ENCODE assay signal across 12 cellular contexts in genomic region chr14:91985008-91985407, GRCh38. TPM values are rescaled to one million over a fixed set of nuclear protein-coding genes. Genes with fewer than 3 reads are reported as not detected.
DNase-seq lines count a peak whose midpoint lies in the region; ATAC-seq and TF ChIP-seq lines count a peak whose summit lies in the region.
"Had no signal": no experiment of that assay in that cellular context is flagged by ENCODE, and none has a peak within 500 bp of the region (broad histone marks: within the 10 kb centered on the region; RNA-seq: fewer than 3 reads in every experiment).

No MANE protein-coding gene starts in this region.

- no peaks in the 10 kb centered on the region for H4K20me1 ChIP-seq in SK-N-SH (ENCODE audit: insufficient read depth)
- peaks cover under 1% of the 10 kb centered on the region for H4K20me1 ChIP-seq in osteoblast (ENCODE audit: insufficient read depth, low read length)

- TF ChIP-seq POLR2A in Peyer's patch (IDR thresholded peaks at IDR 0.05), result no peak

- peaks cover 38 to 40% of the 10 kb centered on the region in 2 experiments for H3K36me3 ChIP-seq in SK-N-SH (replicated peaks in 1 of 2; ENCODE audit: control insufficient read depth in 1 of 2, insufficient read depth in 2 of 2, low read length in 1 of 2)
- H3K36me3 ChIP-seq in osteoblast (ENCODE audit: insufficient read depth, low read length), result peaks cover 22% of the 10 kb centered on the region
- peaks cover 0 to 34% (median 0%) of the 10 kb centered on the region in 3 donors for H3K36me3 ChIP-seq in Peyer's patch

- H3K4me3 ChIP-seq in SK-N-SH (ENCODE audit: low read depth in 2 of 2, low read length in 1 of 2) (0 out of 4 replicates have a peak overlapping the region, but pooled peaks of 1 of the 2 experiments have one; percentile 3), osteoblast (ENCODE audit: insufficient read depth, low read length) (no peak overlapping the region), Peyer's patch (no peak overlapping the region)
- H3K4me3 ChIP-seq: gastrocnemius medialis had no signal

- ATAC-seq in GM19455 (IDR thresholded peaks at IDR 0.05; ENCODE audit: unreplicated experiment), result no peak
- ATAC-seq in Right ventricle myocardium superior (ENCODE audit: poor library complexity), result no peak
- ATAC-seq: gastrocnemius medialis had no signal

- H3K9me2 ChIP-seq in SK-N-SH, result no peaks in the 10 kb centered on the region

- H3K79me2 ChIP-seq in SK-N-SH (ENCODE audit: insufficient read depth), result peaks cover 21% of the 10 kb centered on the region; the same call in 1 of the 2 replicates
- H3K79me2 ChIP-seq in osteoblast (ENCODE audit: insufficient read depth, low read length), result peaks cover 11% of the 10 kb centered on the region

- H2AFZ ChIP-seq in SK-N-SH (ENCODE audit: low read depth) (no peak overlapping the region), osteoblast (ENCODE audit: low read length) (no peak overlapping the region)

- no peaks in the 10 kb centered on the region for H3K27me3 ChIP-seq in SK-N-SH (ENCODE audit: insufficient read depth)
- H3K27me3 ChIP-seq in osteoblast (ENCODE audit: insufficient read depth, low read length), result no peaks in the 10 kb centered on the region
- H3K27me3 ChIP-seq in Peyer's patch, result no peaks in the 10 kb centered on the region
- H3K27me3 ChIP-seq: gastrocnemius medialis had no signal

- peak; percentile 34 to 91; a peak in 3 of 4 replicates for TF ChIP-seq EP300 in SK-N-SH (IDR thresholded peaks at IDR 0.05; ENCODE audit: borderline replicate concordance in 1 of 2, low read depth in 1 of 2, low read length in 1 of 2)

- H3K9me3 ChIP-seq in SK-N-SH (no peaks in the 10 kb centered on the region), osteoblast (ENCODE audit: low read depth, low read length) (no peaks in the 10 kb centered on the region), Peyer's patch (no peaks in the 10 kb centered on the region)
- H3K9me3 ChIP-seq: gastrocnemius medialis had no signal

- H3K27ac ChIP-seq in SK-N-SH (ENCODE audit: low read depth in 2 of 2, low read length in 1 of 2) (peak overlapping the region; percentile 90 to 91; a peak in 3 of 4 replicates), osteoblast (ENCODE audit: low read depth, low read length) (peak overlapping the region; percentile 44), Peyer's patch (no peak overlapping the region)

- POLR2A ChIA-PET in SK-N-SH (lab: Yijun Ruan, JAX), result no interaction called here

- WGBS in SK-N-SH (ENCODE audit: low lambda C conversion rate), result 23% methylated on average over 4 of the region's 4 CpGs

- H3K4me1 ChIP-seq in SK-N-SH (ENCODE audit: control insufficient read depth in 1 of 2, insufficient read depth in 2 of 2, low read depth in 1 of 2, low read length in 1 of 2) (peaks cover 0 to 22% of the 10 kb centered on the region in 2 experiments; a peak in 3 of 4 replicates), osteoblast (ENCODE audit: insufficient read depth, low read length) (peaks cover 20% of the 10 kb centered on the region), Peyer's patch (no peaks in the 10 kb centered on the region)

- no peak overlapping the region; the same call in 1 of the 2 replicates for H3K9ac ChIP-seq in SK-N-SH

- peak overlapping the region; percentile 23 for H3K4me2 ChIP-seq in SK-N-SH
- H3K4me2 ChIP-seq in osteoblast (ENCODE audit: insufficient read depth, low read length), result no peak overlapping the region

- no peak for TF ChIP-seq RAD21 in SK-N-SH (IDR thresholded peaks at IDR 0.05; ENCODE audit: low read length)

- peak; percentile 85 for DNase-seq in EH (ENCODE audit: low read depth)
- no peak for DNase-seq in SK-N-SH
- peak; percentile 28 for DNase-seq in fibroblast of gingiva (ENCODE audit: low read depth)
- no peak for DNase-seq in osteoblast (ENCODE audit: insufficient read length, low spot score, missing footprints)
- no peak for DNase-seq in stimulated activated CD4-positive, alpha-beta T cell treated with anti-CD3 and anti-CD28 coated beads, Interleukin-1b, Interleukin-23, amount 100 ng/mL, for 48 hours
- DNase-seq in Right ventricle myocardium superior, result no peak
- DNase-seq in Peyer's patch, result no peak
- DNase-seq: activated T-cell treated with anti-CD3 and anti-CD28 coated beads, Interleukin-2, amount 50 U/mL, for 24 hours; gastrocnemius medialis; NCI-H510A; posterior cingulate gyrus had no signal

- intact Hi-C loops in Right ventricle myocardium superior (cut with DNase I), result no loop called here

- TF ChIP-seq CTCF in SK-N-SH (IDR thresholded peaks at IDR 0.05), result no peak
- no peak for TF ChIP-seq CTCF in osteoblast (IDR thresholded peaks at IDR 0.05; ENCODE audit: extremely low read depth, low read depth, low read length)
- TF ChIP-seq CTCF in Peyer's patch (IDR thresholded peaks at IDR 0.05), result no peak

- CTCF ChIA-PET in SK-N-SH (lab: Yijun Ruan, JAX), result interaction anchor here (1.2 kb wide), 1 partner anchor 12 kb away, joined by 4 read pairs; no protein-coding TSS in a partner anchor

- H3F3A ChIP-seq in SK-N-SH (replicated peaks; ENCODE audit: insufficient read depth), result peaks cover 48% of the 10 kb centered on the region

TF ChIP-seq in SK-N-SH, 30 proteins besides CTCF, POLR2A, EP300 and RAD21 (continues in another document):
- no peak for TF ChIP-seq ELF1 (IDR thresholded peaks at IDR 0.05)
- TF ChIP-seq SIN3A (IDR thresholded peaks at IDR 0.05; ENCODE audit: borderline replicate concordance, low read depth, low read length), result peak; percentile 24; the same call in 1 of the 2 replicates
- TF ChIP-seq IRF3 (IDR thresholded peaks at IDR 0.05; ENCODE audit: low read depth, low read length), result no peak
- no peak for TF ChIP-seq FOXJ3 (CRISPR knock-in tag; IDR thresholded peaks at IDR 0.05)
- no peak for TF ChIP-seq ZBTB33 (IDR thresholded peaks at IDR 0.05; ENCODE audit: borderline replicate concordance, low read depth)
- peak; percentile 84 for TF ChIP-seq POLR2AphosphoS5 (IDR thresholded peaks at IDR 0.05; ENCODE audit: low read depth, low read length)
- TF ChIP-seq FOSL2 (IDR thresholded peaks at IDR 0.05; ENCODE audit: borderline replicate concordance, low read depth), result peak; percentile 73; the same call in 1 of the 2 replicates
- peak; percentile 81 for TF ChIP-seq RXRA (IDR thresholded peaks at IDR 0.05; ENCODE audit: borderline replicate concordance, low read depth)
- TF ChIP-seq GATA2 (CRISPR knock-in tag; IDR thresholded peaks at IDR 0.05), result no peak
- no peak for TF ChIP-seq USF1 (IDR thresholded peaks at IDR 0.05; ENCODE audit: borderline replicate concordance, low read depth)
- no peak for TF ChIP-seq MXI1 (IDR thresholded peaks at IDR 0.05; ENCODE audit: low read depth, low read length)
- no peak for TF ChIP-seq RFX5 (IDR thresholded peaks at IDR 0.05; ENCODE audit: low read length)
- TF ChIP-seq RCOR1 (IDR thresholded peaks at IDR 0.05; ENCODE audit: low read length), result no peak
- TF ChIP-seq TAF1 (IDR thresholded peaks at IDR 0.05; ENCODE audit: borderline replicate concordance, low read depth, low read length), result no peak
- peak; percentile 93 for TF ChIP-seq PBX3 (IDR thresholded peaks at IDR 0.05)

RNA-seq across cellular contexts. Expression of gene FBLN5, which starts 37.5 kb away (rescaled TPM):
- 36.7 and 39.8 TPM in 2 replicates for polyA plus RNA-seq in SK-N-SH (2012; rRNA removed)
- polyA plus RNA-seq in SK-N-SH (2012; cell fraction: cytosol; rRNA removed), result 39.8 and 41.0 TPM in 2 replicates
- 35.2 and 35.3 TPM in 2 replicates for polyA plus RNA-seq in SK-N-SH (2012; cell fraction: nucleus; rRNA removed)
- total RNA-seq in osteoblast (22.1 and 27.7 TPM in 2 replicates), Right ventricle myocardium superior (70.5 TPM), Peyer's patch (10 to 100 TPM; 30.5 to 61.1 (median 51.2) TPM)

RNA-seq across cellular contexts. Expression of gene TRIP11, which starts 54.9 kb away (rescaled TPM):
- polyA plus RNA-seq in SK-N-SH (2012; rRNA removed), result 4.6 and 7.2 TPM in 2 replicates
- polyA plus RNA-seq in SK-N-SH (2012; cell fraction: cytosol; rRNA removed), result 7.1 and 7.7 TPM in 2 replicates
- 2.8 and 5.8 TPM in 2 replicates for polyA plus RNA-seq in SK-N-SH (2012; cell fraction: nucleus; rRNA removed)
- total RNA-seq in osteoblast (38.0 and 46.9 TPM in 2 replicates), Right ventricle myocardium superior (47.7 TPM), Peyer's patch (10 to 100 TPM; 24.0 to 74.3 (median 44.7) TPM)

Comparison
In these comparisons a context has a peak if more than half of its experiments do, and no peak if none do; other contexts are left out.
1. DNase-seq: peak in EH (single experiment) and fibroblast of gingiva (single experiment); none in SK-N-SH (single experiment), osteoblast (single experiment), stimulated activated CD4-positive, alpha-beta T cell treated with anti-CD3 and anti-CD28 coated beads, Interleukin-1b, Interleukin-23, amount 100 ng/mL, for 48 hours (single experiment), Right ventricle myocardium superior (single experiment) and Peyer's patch (0 of 3).
2. H3K27ac ChIP-seq: peak in SK-N-SH (2 of 2) and osteoblast (single experiment); none in Peyer's patch (0 of 4).